Comparison of ENCODE assay signal across 8 cellular contexts in genomic region chr15:62060896-62061280, GRCh38. TPM values are rescaled to one million over a fixed set of nuclear protein-coding genes. Genes with fewer than 3 reads are reported as not detected.
A peak's percentile ranks its signal among the peaks of the same experiment; 100 is the strongest.
DNase-seq lines count a peak whose midpoint lies in the region; ATAC-seq, FAIRE-seq and TF ChIP-seq lines count a peak whose summit lies in the region.

No MANE protein-coding gene starts in this region.

- no peak for DNase-seq in activated CD8-positive, alpha-beta memory T cell treated with anti-CD3 and anti-CD28 coated beads, Interleukin-2, amount 10 ng/mL, durations not matched to agents 7 days and 5 days
- no peak for DNase-seq in activated CD8-positive, alpha-beta memory T cell treated with anti-CD3 and anti-CD28 coated beads, Interleukin-2, amount 50 U/mL, for 48 hours
- DNase-seq in adipocyte (ENCODE audit: low read depth), result no peak
- DNase-seq in kidney, result no peak
- peak; percentile 66 for DNase-seq in superior temporal gyrus (ENCODE audit: extremely low spot score)
- no peak for DNase-seq in NCI-H748 (lab: John Stamatoyannopoulos, UW; ENCODE audit: unreplicated experiment)

- peak overlapping the region; percentile 97 for H3K4me3 Mint-ChIP-seq in activated CD8-positive, alpha-beta memory T cell treated with anti-CD3 and anti-CD28 coated beads, Interleukin-2, amount 10 ng/mL, durations not matched to agents 7 days and 5 days

- CTCF ChIA-PET in activated CD8-positive, alpha-beta memory T cell treated with anti-CD3 and anti-CD28 coated beads, Interleukin-2, amount 10 ng/mL, durations not matched to agents 7 days and 5 days (lab: Charles Lee), result interaction anchor here (0.9 to 4.6 kb wide), 20 partner anchors 10 to 227 kb away, joined by 3 to 34 read pairs (median 4); partner anchors contain the start of gene C2CD4B

- peaks cover 11% of the 10 kb centered on the region for H3K27me3 Mint-ChIP-seq in activated CD8-positive, alpha-beta memory T cell treated with anti-CD3 and anti-CD28 coated beads, Interleukin-2, amount 10 ng/mL, durations not matched to agents 7 days and 5 days

- no peak for FAIRE-seq in kidney (lab: Jason Lieb, UNC)

- H3K4me1 Mint-ChIP-seq in activated CD8-positive, alpha-beta memory T cell treated with anti-CD3 and anti-CD28 coated beads, Interleukin-2, amount 10 ng/mL, durations not matched to agents 7 days and 5 days, result peaks cover 27% of the 10 kb centered on the region

- H3K9ac ChIP-seq in adipocyte (ENCODE audit: low read length) (peak overlapping the region; percentile 86), kidney (ENCODE audit: low read length in 2 of 2) (peak overlapping the region; percentile 44 to 88)

- intact Hi-C loops in kidney (cut with DNase I), result no loop called here

- no peaks in the 10 kb centered on the region for H3K27me3 ChIP-seq in adipocyte (replicated peaks; ENCODE audit: control insufficient read depth, insufficient read depth, low read length)

- H3K9me3 ChIP-seq in adipocyte (ENCODE audit: control insufficient read depth, low read length) (no peaks in the 10 kb centered on the region), kidney (ENCODE audit: control insufficient read depth in 1 of 2, low read length in 2 of 2) (no peaks in the 10 kb centered on the region)

- no peaks in the 10 kb centered on the region for H3K36me3 ChIP-seq in adipocyte (ENCODE audit: control insufficient read depth, insufficient read depth, low read length, severe bottlenecking)
- H3K36me3 ChIP-seq in kidney (ENCODE audit: control insufficient read depth in 1 of 2, insufficient read depth in 2 of 2, low read length in 2 of 2), result no peaks in the 10 kb centered on the region

- no peaks in the 10 kb centered on the region for H3K9me3 Mint-ChIP-seq in activated CD8-positive, alpha-beta memory T cell treated with anti-CD3 and anti-CD28 coated beads, Interleukin-2, amount 10 ng/mL, durations not matched to agents 7 days and 5 days (ENCODE audit: low read depth)

- H3K27ac Mint-ChIP-seq in activated CD8-positive, alpha-beta memory T cell treated with anti-CD3 and anti-CD28 coated beads, Interleukin-2, amount 10 ng/mL, durations not matched to agents 7 days and 5 days, result peak overlapping the region; percentile 94

- H3K27ac ChIP-seq in kidney (ENCODE audit: low read depth in 2 of 2, low read length in 2 of 2), result peak overlapping the region; percentile 90 to 94

- no peak for TF ChIP-seq CTCF in kidney (IDR thresholded peaks at IDR 0.05; ENCODE audit: borderline replicate concordance, extremely low read depth, insufficient read depth)

- H3K36me3 Mint-ChIP-seq in activated CD8-positive, alpha-beta memory T cell treated with anti-CD3 and anti-CD28 coated beads, Interleukin-2, amount 10 ng/mL, durations not matched to agents 7 days and 5 days, result peaks cover 10% of the 10 kb centered on the region

- ATAC-seq in activated CD8-positive, alpha-beta memory T cell treated with anti-CD3 and anti-CD28 coated beads, Interleukin-2, amount 10 ng/mL, durations not matched to agents 7 days and 5 days, result peak; percentile 3
- no peak for ATAC-seq in GM21737 (IDR thresholded peaks at IDR 0.05; ENCODE audit: unreplicated experiment)
- ATAC-seq in HG03045 (IDR thresholded peaks at IDR 0.05; ENCODE audit: unreplicated experiment), result no peak

- H3K4me3 ChIP-seq in adipocyte (ENCODE audit: low read length) (peak overlapping the region; percentile 96), kidney (ENCODE audit: low read length in 2 of 2) (peak overlapping the region; percentile 77 to 87)

- peaks cover 9% of the 10 kb centered on the region for H3K4me1 ChIP-seq in adipocyte (ENCODE audit: control insufficient read depth, insufficient read depth, low read length)
- peaks cover 0 to 2% of the 10 kb centered on the region in 2 donors for H3K4me1 ChIP-seq in kidney (ENCODE audit: control insufficient read depth in 1 of 2, insufficient read depth in 1 of 2, low read depth in 1 of 2, low read length in 2 of 2)

RNA-seq across cellular contexts. Expression of gene VPS13C, which starts 0.6 kb away (rescaled TPM):
- 10 to 100 TPM; 68.9 to 88.8 TPM for total RNA-seq in activated CD8-positive, alpha-beta memory T cell treated with anti-CD3 and anti-CD28 coated beads, Interleukin-2, amount 10 ng/mL, durations not matched to agents 7 days and 5 days
- total RNA-seq in kidney, result 106 TPM
- 12.5 TPM for polyA plus RNA-seq in kidney (ENCODE audit: insufficient read depth, low read depth, low replicate concordance)

RNA-seq across cellular contexts. Expression of gene C2CD4A, which starts 5.9 kb away (rescaled TPM):
- total RNA-seq in activated CD8-positive, alpha-beta memory T cell treated with anti-CD3 and anti-CD28 coated beads, Interleukin-2, amount 10 ng/mL, durations not matched to agents 7 days and 5 days, result under 1 TPM in 1 of 2 experiments, not detected in 1; 0.07 TPM
- 5.3 TPM for total RNA-seq in kidney
- 0.17 TPM for polyA plus RNA-seq in kidney (ENCODE audit: insufficient read depth, low read depth, low replicate concordance)
